Comparison of ENCODE assay signal across 8 cellular contexts in genomic region chr19:49453757-49454248, GRCh38. TPM values are rescaled to one million over a fixed set of nuclear protein-coding genes. Genes with fewer than 3 reads are reported as not detected.
A peak's percentile ranks its signal among the peaks of the same experiment; 100 is the strongest.
DNase-seq lines count a peak whose midpoint lies in the region; ATAC-seq and FAIRE-seq lines count a peak whose summit lies in the region.

No MANE protein-coding gene starts in this region.

- H3K27ac Mint-ChIP-seq in activated CD8-positive, alpha-beta T cell treated with anti-CD3 and anti-CD28 coated beads, Interleukin-2, amount 10 ng/mL, durations not matched to agents 7 days and 5 days = peak overlapping the region; percentile 100

- peak; percentile 4 for ATAC-seq in activated CD8-positive, alpha-beta T cell treated with anti-CD3 and anti-CD28 coated beads, Interleukin-2, amount 10 ng/mL, durations not matched to agents 7 days and 5 days
- ATAC-seq in GM21360 (IDR thresholded peaks at IDR 0.05; ENCODE audit: unreplicated experiment) = no peak

- peaks cover 33% of the 10 kb centered on the region for H3K36me3 Mint-ChIP-seq in activated CD8-positive, alpha-beta T cell treated with anti-CD3 and anti-CD28 coated beads, Interleukin-2, amount 10 ng/mL, durations not matched to agents 7 days and 5 days (ENCODE audit: low read depth)

- FAIRE-seq in GM19239 (lab: Jason Lieb, UNC) = no peak

- H3K9me3 ChIP-seq in iPS-18a (ENCODE audit: control insufficient read depth, low read depth, low read length) (no peaks in the 10 kb centered on the region), stomach smooth muscle (ENCODE audit: control insufficient read depth in 2 of 2, low read length in 2 of 2) (no peaks in the 10 kb centered on the region)

- H3K27ac ChIP-seq in iPS-18a (ENCODE audit: low read length) = peak overlapping the region; percentile 99
- peak overlapping the region; percentile 98 for H3K27ac ChIP-seq in stomach smooth muscle (ENCODE audit: low read length)

- H3K27me3 Mint-ChIP-seq in activated CD8-positive, alpha-beta T cell treated with anti-CD3 and anti-CD28 coated beads, Interleukin-2, amount 10 ng/mL, durations not matched to agents 7 days and 5 days (ENCODE audit: low read depth) = no peaks in the 10 kb centered on the region

- no peaks in the 10 kb centered on the region for H3K27me3 ChIP-seq in iPS-18a (ENCODE audit: control insufficient read depth, insufficient read depth, low read length)
- H3K27me3 ChIP-seq in stomach smooth muscle (ENCODE audit: control insufficient read depth in 1 of 2, insufficient read depth in 2 of 2, low read length in 2 of 2) = no peaks in the 10 kb centered on the region

- CTCF ChIA-PET in activated CD8-positive, alpha-beta T cell treated with anti-CD3 and anti-CD28 coated beads, Interleukin-2, amount 10 ng/mL, durations not matched to agents 7 days and 5 days (lab: Charles Lee) = interaction anchor here (1.0 to 8.6 kb wide), 6 partner anchors 9 to 93 kb away, joined by 3 to 114 read pairs (median 5); partner anchors contain the start of gene FLT3LG

- H3K4me3 ChIP-seq in iPS-18a (ENCODE audit: low read length) (peak overlapping the region; percentile 100), stomach smooth muscle (ENCODE audit: low read length in 2 of 2) (peak overlapping the region; percentile 82 to 84)

- peak; percentile 64 for DNase-seq in NCI-H2171 treated with DMSO at 0.1 percent for 48 hours (lab: John Stamatoyannopoulos, UW)
- no peak for DNase-seq in NCI-H2171 (lab: John Stamatoyannopoulos, UW)
- no peak for DNase-seq in activated CD8-positive, alpha-beta T cell treated with anti-CD3 and anti-CD28 coated beads, Interleukin-2, amount 10 ng/mL, durations not matched to agents 7 days and 5 days
- no peak for DNase-seq in GM19239 (ENCODE audit: insufficient read length, low spot score)
- DNase-seq in inferior parietal cortex (ENCODE audit: extremely low spot score) = no peak

- H3K9me3 Mint-ChIP-seq in activated CD8-positive, alpha-beta T cell treated with anti-CD3 and anti-CD28 coated beads, Interleukin-2, amount 10 ng/mL, durations not matched to agents 7 days and 5 days (ENCODE audit: insufficient read depth) = no peaks in the 10 kb centered on the region

- H3K4me1 ChIP-seq in iPS-18a (ENCODE audit: control insufficient read depth, low read depth, low read length) (peaks cover 4% of the 10 kb centered on the region), stomach smooth muscle (ENCODE audit: control insufficient read depth, insufficient read depth, low read length) (peaks cover 17% of the 10 kb centered on the region)

- H3K4me1 Mint-ChIP-seq in activated CD8-positive, alpha-beta T cell treated with anti-CD3 and anti-CD28 coated beads, Interleukin-2, amount 10 ng/mL, durations not matched to agents 7 days and 5 days (ENCODE audit: low read depth) = peaks cover 44% of the 10 kb centered on the region

- H3K9ac ChIP-seq in iPS-18a (ENCODE audit: low read length) (peak overlapping the region; percentile 100), stomach smooth muscle (ENCODE audit: low read length in 2 of 2) (peak overlapping the region; percentile 92 to 97)

- peak overlapping the region; percentile 93 for H3K4me3 Mint-ChIP-seq in activated CD8-positive, alpha-beta T cell treated with anti-CD3 and anti-CD28 coated beads, Interleukin-2, amount 10 ng/mL, durations not matched to agents 7 days and 5 days

- H3K36me3 ChIP-seq in iPS-18a (ENCODE audit: control insufficient read depth, low read depth, low read length) (peaks cover 4% of the 10 kb centered on the region), stomach smooth muscle (ENCODE audit: control insufficient read depth in 2 of 2, insufficient read depth in 2 of 2, low read length in 2 of 2) (peaks cover 0 to 3% of the 10 kb centered on the region in 2 donors)

- POLR2A ChIA-PET in activated CD8-positive, alpha-beta T cell treated with anti-CD3 and anti-CD28 coated beads, Interleukin-2, amount 10 ng/mL, durations not matched to agents 7 days and 5 days (lab: Charles Lee) = interaction anchor here (0.9 to 5.0 kb wide), 10 partner anchors 11 to 126 kb away, joined by 3 to 62 read pairs (median 5); partner anchors contain the start of genes FLT3LG and RPL13A

RNA-seq across cellular contexts. Expression of gene ALDH16A1, which starts 0.8 kb away (rescaled TPM):
- 10 to 100 TPM; 36.6 to 37.5 TPM for total RNA-seq in activated CD8-positive, alpha-beta T cell treated with anti-CD3 and anti-CD28 coated beads, Interleukin-2, amount 10 ng/mL, durations not matched to agents 7 days and 5 days

RNA-seq across cellular contexts. Expression of gene PIH1D1, which starts 2.2 kb away (rescaled TPM):
- 100 to 1,000 TPM; 128 to 129 TPM for total RNA-seq in activated CD8-positive, alpha-beta T cell treated with anti-CD3 and anti-CD28 coated beads, Interleukin-2, amount 10 ng/mL, durations not matched to agents 7 days and 5 days

RNA-seq across cellular contexts. Expression of gene SLC17A7, which starts 12.5 kb away (rescaled TPM):
- under 1 TPM in 1 of 2 experiments, not detected in 1; 0.16 TPM for total RNA-seq in activated CD8-positive, alpha-beta T cell treated with anti-CD3 and anti-CD28 coated beads, Interleukin-2, amount 10 ng/mL, durations not matched to agents 7 days and 5 days

RNA-seq across cellular contexts. Expression of gene FLT3LG, which starts 20.2 kb away (rescaled TPM):
- total RNA-seq in activated CD8-positive, alpha-beta T cell treated with anti-CD3 and anti-CD28 coated beads, Interleukin-2, amount 10 ng/mL, durations not matched to agents 7 days and 5 days = 100 to 1,000 TPM; 280 to 297 TPM

RNA-seq across cellular contexts. Expression of gene GFY, which starts 28.6 kb away (rescaled TPM):
- not detected for total RNA-seq in activated CD8-positive, alpha-beta T cell treated with anti-CD3 and anti-CD28 coated beads, Interleukin-2, amount 10 ng/mL, durations not matched to agents 7 days and 5 days
